8 cellular contexts compared by ENCODE assay signal in genomic region chr2:70871398-70872211, GRCh38. TPM values are rescaled to one million over a fixed set of nuclear protein-coding genes. Genes with fewer than 3 reads are reported as not detected.
DNase-seq lines count a peak whose midpoint lies in the region; ATAC-seq and TF ChIP-seq lines count a peak whose summit lies in the region.

No MANE protein-coding gene starts in this region.

- ATAC-seq in HG03442 (IDR thresholded peaks at IDR 0.05; ENCODE audit: unreplicated experiment) (peak; percentile 74), left lung (peak; percentile 100), HG03097 (IDR thresholded peaks at IDR 0.05; ENCODE audit: low FRiP score, unreplicated experiment) (no peak)

- TF ChIP-seq CTCF in GM13976 (IDR thresholded peaks at IDR 0.05; ENCODE audit: borderline replicate concordance, control extremely low read depth, extremely low read depth, insufficient read depth, missing control alignments), result peak; percentile 95
- peak; percentile 86 to 88 for TF ChIP-seq CTCF in left lung (IDR thresholded peaks at IDR 0.05)

- DNase-seq in GM13976 (ENCODE audit: low spot score), result peak; percentile 87
- peak; percentile 74 for DNase-seq in NCI-H69 (lab: John Stamatoyannopoulos, UW)
- DNase-seq in activated CD4-positive, alpha-beta T cell treated with anti-CD3 and anti-CD28 coated beads for 48 hours, result peak; percentile 89
- DNase-seq in cerebellum (ENCODE audit: low spot score), result peak; percentile 65
- peak; percentile 84 to 94 for DNase-seq in left lung
- peak; percentile 83 for DNase-seq in stimulated activated CD4-positive, alpha-beta T cell treated with anti-CD3 and anti-CD28 coated beads, Interleukin-4, amount 100 ng/mL, for 24 hours

- no peak overlapping the region for H3K27ac ChIP-seq in left lung

- H3K9me3 ChIP-seq in left lung, result no peaks in the 10 kb centered on the region

- in situ Hi-C loops in GM13976 (cut with MboI; ENCODE audit: low sequenced_read_pairs, unreplicated experiment), result no loop called here

- H3K4me3 ChIP-seq in left lung, result no peak overlapping the region

- no peaks in the 10 kb centered on the region for H3K36me3 ChIP-seq in left lung

- peaks cover 10 to 68% of the 10 kb centered on the region in 2 donors for H3K27me3 ChIP-seq in left lung

- peaks cover 0 to 9% of the 10 kb centered on the region in 2 donors for H3K4me1 ChIP-seq in left lung

- intact Hi-C loops in left lung (cut with DNase I), result loop anchor here in 1 of 2 donors (5.0 kb wide), 2 partner anchors 46 to 76 kb away; no protein-coding TSS in a partner anchor

RNA-seq across cellular contexts. Expression of gene VAX2, which starts 28.8 kb away (rescaled TPM):
- total RNA-seq in cerebellum, result 0.82 TPM
- total RNA-seq in left lung, result 1 to 10 TPM in 1 of 2 donors, under 1 TPM in 1; 0.71 to 1.3 TPM

RNA-seq across cellular contexts. Expression of gene CD207, which starts 36.0 kb away (rescaled TPM):
- total RNA-seq in cerebellum (not detected), left lung (under 1 TPM; 0.13 to 0.73 TPM)

RNA-seq across cellular contexts. Expression of gene CLEC4F, which starts 51.2 kb away (rescaled TPM):
- total RNA-seq in cerebellum (not detected), left lung (under 1 TPM; 0.20 to 0.31 TPM)
